Comparison of ENCODE assay signal across 9 cellular contexts in genomic region chr19:18635831-18636182, GRCh38. TPM values are rescaled to one million over a fixed set of nuclear protein-coding genes. Genes with fewer than 3 reads are reported as not detected.
A peak's percentile ranks its signal among the peaks of the same experiment; 100 is the strongest.
DNase-seq lines count a peak whose midpoint lies in the region; ATAC-seq and TF ChIP-seq lines count a peak whose summit lies in the region.
"Had no signal": no experiment of that assay in that cellular context is flagged by ENCODE, and none has a peak within 500 bp of the region (broad histone marks: within the 10 kb centered on the region; RNA-seq: fewer than 3 reads in every experiment).

No MANE protein-coding gene starts in this region.

- no peak for ATAC-seq in stimulated activated naive B cell treated with anti-CD40 and anti-IgM and Interleukin-4, amounts not matched to agents 10 μg/mL and 1 μg/mL and 100 μg/mL, for 72 hours (replicated peaks)

- peaks cover 31% of the 10 kb centered on the region for H3K4me1 Mint-ChIP-seq in activated CD4-positive, alpha-beta T cell treated with anti-CD3 and anti-CD28 coated beads, Interleukin-2, amount 10 ng/mL, durations not matched to agents 7 days and 5 days
- peaks cover 35% of the 10 kb centered on the region for H3K4me1 Mint-ChIP-seq in brain
- peaks cover 24 to 37% of the 10 kb centered on the region in 2 donors for H3K4me1 Mint-ChIP-seq in stimulated activated naive B cell treated with anti-CD40 and anti-IgM and Interleukin-4, amounts not matched to agents 10 μg/mL and 1 μg/mL and 100 μg/mL, for 72 hours

- no peak for TF ChIP-seq CTCF in brain (conservative IDR thresholded peaks at IDR 0.05)

- DNase-seq in activated CD4-positive, alpha-beta T cell treated with anti-CD3 and anti-CD28 coated beads, Interleukin-2, amount 10 ng/mL, durations not matched to agents 7 days and 5 days = no peak
- DNase-seq in activated CD4-positive, alpha-beta T cell treated with anti-CD3 and anti-CD28 coated beads, Interleukin-2, amount 50 U/mL, for 4 hours = no peak
- DNase-seq in stimulated activated naive B cell treated with anti-CD40 and anti-IgM and Interleukin-4, amounts not matched to agents 10 μg/mL and 1 μg/mL and 100 μg/mL, for 72 hours = no peak
- DNase-seq in A172 (ENCODE audit: low spot score) = no peak
- no peak for DNase-seq in occipital lobe (lab: John Stamatoyannopoulos, UW)
- DNase-seq: hippocampal formation had no signal

- H3K27ac Mint-ChIP-seq in activated CD4-positive, alpha-beta T cell treated with anti-CD3 and anti-CD28 coated beads, Interleukin-2, amount 10 ng/mL, durations not matched to agents 7 days and 5 days = peak overlapping the region; percentile 93
- peak overlapping the region in 4 of 5 experiments; percentile 70 to 96 (median 94) for H3K27ac Mint-ChIP-seq in brain
- peak overlapping the region; percentile 95 for H3K27ac Mint-ChIP-seq in stimulated activated naive B cell treated with anti-CD40 and anti-IgM and Interleukin-4, amounts not matched to agents 10 μg/mL and 1 μg/mL and 100 μg/mL, for 72 hours

- H3K36me3 Mint-ChIP-seq in activated CD4-positive, alpha-beta T cell treated with anti-CD3 and anti-CD28 coated beads, Interleukin-2, amount 10 ng/mL, durations not matched to agents 7 days and 5 days (ENCODE audit: low read depth) = peaks cover 3% of the 10 kb centered on the region
- H3K36me3 Mint-ChIP-seq in brain = peaks cover 7% of the 10 kb centered on the region
- H3K36me3 Mint-ChIP-seq in stimulated activated naive B cell treated with anti-CD40 and anti-IgM and Interleukin-4, amounts not matched to agents 10 μg/mL and 1 μg/mL and 100 μg/mL, for 72 hours = peaks cover 3 to 4% of the 10 kb centered on the region in 2 donors

- POLR2A ChIA-PET in activated CD4-positive, alpha-beta T cell treated with anti-CD3 and anti-CD28 coated beads, Interleukin-2, amount 10 ng/mL, durations not matched to agents 7 days and 5 days (lab: Charles Lee) = no interaction called here

- peak overlapping the region; percentile 85 for H3K4me3 Mint-ChIP-seq in activated CD4-positive, alpha-beta T cell treated with anti-CD3 and anti-CD28 coated beads, Interleukin-2, amount 10 ng/mL, durations not matched to agents 7 days and 5 days
- H3K4me3 Mint-ChIP-seq in brain = peak overlapping the region; percentile 92 to 95 (median 93)
- peak overlapping the region; percentile 94 to 98 for H3K4me3 Mint-ChIP-seq in stimulated activated naive B cell treated with anti-CD40 and anti-IgM and Interleukin-4, amounts not matched to agents 10 μg/mL and 1 μg/mL and 100 μg/mL, for 72 hours

- CTCF ChIA-PET in activated CD4-positive, alpha-beta T cell treated with anti-CD3 and anti-CD28 coated beads, Interleukin-2, amount 10 ng/mL, durations not matched to agents 7 days and 5 days (lab: Charles Lee) = interaction anchor here (1.0 to 1.6 kb wide), 3 partner anchors 13 to 48 kb away, joined by 3 to 6 read pairs (median 4); partner anchors contain the start of gene REX1BD

- H3K27me3 Mint-ChIP-seq in activated CD4-positive, alpha-beta T cell treated with anti-CD3 and anti-CD28 coated beads, Interleukin-2, amount 10 ng/mL, durations not matched to agents 7 days and 5 days = peaks cover 6% of the 10 kb centered on the region
- peaks cover 3% of the 10 kb centered on the region for H3K27me3 Mint-ChIP-seq in brain
- peaks cover 10 to 14% of the 10 kb centered on the region in 2 donors for H3K27me3 Mint-ChIP-seq in stimulated activated naive B cell treated with anti-CD40 and anti-IgM and Interleukin-4, amounts not matched to agents 10 μg/mL and 1 μg/mL and 100 μg/mL, for 72 hours

- no peaks in the 10 kb centered on the region for H3K9me3 Mint-ChIP-seq in activated CD4-positive, alpha-beta T cell treated with anti-CD3 and anti-CD28 coated beads, Interleukin-2, amount 10 ng/mL, durations not matched to agents 7 days and 5 days
- H3K9me3 Mint-ChIP-seq in brain = peaks cover 0 to 4% (median 0%) of the 10 kb centered on the region in 5 experiments
- peaks cover 0 to 4% of the 10 kb centered on the region in 2 donors for H3K9me3 Mint-ChIP-seq in stimulated activated naive B cell treated with anti-CD40 and anti-IgM and Interleukin-4, amounts not matched to agents 10 μg/mL and 1 μg/mL and 100 μg/mL, for 72 hours

RNA-seq across cellular contexts. Expression of gene KLHL26, which starts 1.0 kb away (rescaled TPM):
- total RNA-seq in activated CD4-positive, alpha-beta T cell treated with anti-CD3 and anti-CD28 coated beads, Interleukin-2, amount 10 ng/mL, durations not matched to agents 7 days and 5 days = 10 to 100 TPM in 1 of 2 experiments, 1 to 10 TPM in 1; 10.0 to 11.4 TPM
- 10.9 TPM for polyA plus RNA-seq in brain (ENCODE audit: insufficient read depth, low read depth, low replicate concordance)
- total RNA-seq in A172 (2014; rRNA removed; shearing (Covaris generic)) = 2.5 and 5.3 TPM in 2 replicates
- total RNA-seq in occipital lobe = 7.0 TPM

RNA-seq across cellular contexts. Expression of gene TMEM59L, which starts 23.1 kb away (rescaled TPM):
- under 1 TPM in 1 of 2 experiments, not detected in 1; 0.12 TPM for total RNA-seq in activated CD4-positive, alpha-beta T cell treated with anti-CD3 and anti-CD28 coated beads, Interleukin-2, amount 10 ng/mL, durations not matched to agents 7 days and 5 days
- polyA plus RNA-seq in brain (ENCODE audit: insufficient read depth, low read depth, low replicate concordance) = 124 TPM
- 5.2 and 5.4 TPM in 2 replicates for total RNA-seq in A172 (2014; rRNA removed; shearing (Covaris generic))
- 34.5 TPM for total RNA-seq in occipital lobe
- total RNA-seq: T-helper 2 cell treated with Interferon-gamma antibody and Interleukin-4, amounts not matched to agents 100 ng/mL and 5 ng/mL, for 36 hours had no signal

RNA-seq across cellular contexts. Expression of gene CRLF1, which starts 29.2 kb away (rescaled TPM):
- not detected for total RNA-seq in activated CD4-positive, alpha-beta T cell treated with anti-CD3 and anti-CD28 coated beads, Interleukin-2, amount 10 ng/mL, durations not matched to agents 7 days and 5 days
- 22.2 TPM for polyA plus RNA-seq in brain (ENCODE audit: insufficient read depth, low read depth, low replicate concordance)
- 29.3 and 55.9 TPM in 2 replicates for total RNA-seq in A172 (2014; rRNA removed; shearing (Covaris generic))
- 0.94 TPM for total RNA-seq in occipital lobe
- total RNA-seq: pulmonary artery endothelial cell; T-helper 2 cell treated with Interferon-gamma antibody and Interleukin-4, amounts not matched to agents 100 ng/mL and 5 ng/mL, for 36 hours had no signal

RNA-seq across cellular contexts. Expression of gene REX1BD, which starts 47.2 kb away (rescaled TPM):
- 10 to 100 TPM; 73.0 to 85.2 TPM for total RNA-seq in activated CD4-positive, alpha-beta T cell treated with anti-CD3 and anti-CD28 coated beads, Interleukin-2, amount 10 ng/mL, durations not matched to agents 7 days and 5 days
- polyA plus RNA-seq in brain (ENCODE audit: insufficient read depth, low read depth, low replicate concordance) = 32.9 TPM
- 122 and 137 TPM in 2 replicates for total RNA-seq in A172 (2014; rRNA removed; shearing (Covaris generic))
- 20.0 TPM for total RNA-seq in occipital lobe

RNA-seq across cellular contexts. Expression of gene CRTC1, which starts 47.7 kb away (rescaled TPM):
- 10 to 100 TPM; 10.2 to 10.3 TPM for total RNA-seq in activated CD4-positive, alpha-beta T cell treated with anti-CD3 and anti-CD28 coated beads, Interleukin-2, amount 10 ng/mL, durations not matched to agents 7 days and 5 days
- polyA plus RNA-seq in brain (ENCODE audit: insufficient read depth, low read depth, low replicate concordance) = 29.6 TPM
- 0.98 and 1.4 TPM in 2 replicates for total RNA-seq in A172 (2014; rRNA removed; shearing (Covaris generic))
- 6.6 TPM for total RNA-seq in occipital lobe

Comparison
In these comparisons a context has a peak if more than half of its experiments do, and no peak if none do; other contexts are left out.
1. RNA of gene CRLF1, which starts 29.2 kb away (total RNA-seq): 29.3 to 55.9 TPM in A172; 0.94 TPM in occipital lobe (single experiment) and not detected in activated CD4-positive, alpha-beta T cell treated with anti-CD3 and anti-CD28 coated beads, Interleukin-2, amount 10 ng/mL, durations not matched to agents 7 days and 5 days; every median in the first group is over 10 times any median in the second.
2. Peak in every context shown above with its lines, with median percentiles within 50 percentile points of each other: H3K27ac Mint-ChIP-seq and H3K4me3 Mint-ChIP-seq.